Comparison of ENCODE assay signal across 20 cellular contexts in the genomic region with DNA sequence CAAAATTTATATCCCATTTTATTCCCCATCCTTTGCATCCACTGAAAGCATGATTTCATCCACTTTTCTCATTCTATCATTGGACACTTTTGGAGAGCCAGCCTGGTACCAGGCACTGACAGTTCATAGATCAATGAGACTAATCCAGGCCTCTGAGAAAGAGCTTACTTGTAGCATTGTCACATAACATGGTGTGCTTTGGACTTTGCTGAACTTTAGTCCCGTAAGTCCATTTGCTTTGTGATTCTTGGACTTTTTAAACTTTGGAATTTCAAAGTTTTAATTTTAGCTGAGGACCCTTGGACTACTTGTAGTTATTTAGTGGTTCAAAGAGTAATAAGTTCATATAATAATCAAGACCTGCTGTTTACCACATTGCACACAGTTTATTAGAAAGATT. TPM values are rescaled to one million over a fixed set of nuclear protein-coding genes. Genes with fewer than 3 reads are reported as not detected.
A peak's percentile ranks its signal among the peaks of the same experiment; 100 is the strongest.
DNase-seq lines count a peak whose midpoint lies in the region; ATAC-seq, FAIRE-seq and TF ChIP-seq lines count a peak whose summit lies in the region.
"Had no signal": no experiment of that assay in that cellular context is flagged by ENCODE, and none has a peak within 500 bp of the region (broad histone marks: within the 10 kb centered on the region; RNA-seq: fewer than 3 reads in every experiment).

No MANE protein-coding gene starts in this region.

- no peaks in the 10 kb centered on the region for H3K27me3 ChIP-seq in liver (ENCODE audit: control insufficient read depth in 4 of 4, insufficient read depth in 4 of 4, low read length in 3 of 4)
- H3K27me3 ChIP-seq: BLaER1 had no signal

- TF ChIP-seq CTCF in liver (IDR thresholded peaks at IDR 0.05; ENCODE audit: low read depth, low read length, missing input control): no peak

- H3K9me3 ChIP-seq in liver (ENCODE audit: control insufficient read depth in 4 of 4, low read length in 3 of 4): no peaks in the 10 kb centered on the region
- H3K9me3 ChIP-seq: BLaER1 had no signal

- WGBS in liver: 36% methylated on average over 1 of the region's 1 CpG

- TF ChIP-seq POLR2A in GM12891 (IDR thresholded peaks at IDR 0.05; ENCODE audit: low read depth, low read length): no peak

- peak; percentile 6 to 25 for TF ChIP-seq RAD21 in liver (IDR thresholded peaks at IDR 0.05)

- FAIRE-seq in GM12891 (lab: Jason Lieb, UNC): peak; percentile 75
- FAIRE-seq: H1 had no signal

- no peak overlapping the region for H3K4me3 ChIP-seq in liver (ENCODE audit: low read depth in 1 of 3, low read length in 3 of 3)
- H3K4me3 ChIP-seq: BLaER1 had no signal

- H3K9ac ChIP-seq in liver (ENCODE audit: low read depth in 1 of 2, low read length in 2 of 2): no peak overlapping the region

- no peak for DNase-seq in GM12891 (ENCODE audit: insufficient read length, low spot score)
- DNase-seq in substantia nigra (lab: John Stamatoyannopoulos, UW): no peak
- no peak for DNase-seq in stimulated activated CD4-positive, alpha-beta T cell treated with anti-CD3 and anti-CD28 coated beads, Interleukin-4, amount 100 ng/mL, for 4 hours
- DNase-seq: Calu3; CD4-positive, alpha-beta memory T cell; KG1; NCI-H1105 treated with DMSO at 0.1 percent for 48 hours; NCI-H1694 treated with DMSO at 0.1 percent for 48 hours; NCI-H510A treated with DMSO at 0.1 percent for 48 hours; NCI-H774; PC-3; SIG-M5 had no signal

- H3K4me1 ChIP-seq in liver (ENCODE audit: control insufficient read depth in 4 of 4, insufficient read depth in 4 of 4, low read length in 3 of 4): peaks cover 9 to 46% (median 33%) of the 10 kb centered on the region in 4 donors

- ATAC-seq in HG02840 (IDR thresholded peaks at IDR 0.05; ENCODE audit: low FRiP score, unreplicated experiment) (no peak), HG02938 (IDR thresholded peaks at IDR 0.05; ENCODE audit: unreplicated experiment) (no peak), HG03196 (IDR thresholded peaks at IDR 0.05; ENCODE audit: unreplicated experiment) (no peak)

- H3K36me3 ChIP-seq in liver (ENCODE audit: control insufficient read depth in 4 of 4, insufficient read depth in 3 of 4, low read depth in 1 of 4, low read length in 3 of 4): peaks cover 0 to 5% (median under 1%) of the 10 kb centered on the region in 4 donors

- H3K27ac ChIP-seq in cingulate gyrus (ENCODE audit: low read depth, low read length) (peak overlapping the region; percentile 96), liver (ENCODE audit: low read depth in 1 of 2, low read length in 2 of 2) (peak overlapping the region; percentile 89 to 91), substantia nigra (ENCODE audit: low read depth, low read length, poor library complexity, severe bottlenecking) (peak overlapping the region; percentile 77)
- H3K27ac ChIP-seq: RWPE1 had no signal

TF ChIP-seq in GM12891, 5 proteins besides CTCF, POLR2A, EP300 and RAD21:
- no peak for TF ChIP-seq SPI1 (IDR thresholded peaks at IDR 0.05; ENCODE audit: low read depth, low read length)
- no peak for TF ChIP-seq TAF1 (IDR thresholded peaks at IDR 0.05; ENCODE audit: low read depth, low read length)
- no peak for TF ChIP-seq POU2F2 (IDR thresholded peaks at IDR 0.05; ENCODE audit: low read depth, low read length)
- TF ChIP-seq PAX5 (IDR thresholded peaks at IDR 0.05; ENCODE audit: insufficient read depth, low read length, severe bottlenecking): no peak
- TF ChIP-seq POLR2AphosphoS5 (IDR thresholded peaks at IDR 0.05; ENCODE audit: low read depth, low read length): no peak

TF ChIP-seq in liver, 16 proteins besides CTCF, POLR2A, EP300 and RAD21:
- TF ChIP-seq, protein P1, sequence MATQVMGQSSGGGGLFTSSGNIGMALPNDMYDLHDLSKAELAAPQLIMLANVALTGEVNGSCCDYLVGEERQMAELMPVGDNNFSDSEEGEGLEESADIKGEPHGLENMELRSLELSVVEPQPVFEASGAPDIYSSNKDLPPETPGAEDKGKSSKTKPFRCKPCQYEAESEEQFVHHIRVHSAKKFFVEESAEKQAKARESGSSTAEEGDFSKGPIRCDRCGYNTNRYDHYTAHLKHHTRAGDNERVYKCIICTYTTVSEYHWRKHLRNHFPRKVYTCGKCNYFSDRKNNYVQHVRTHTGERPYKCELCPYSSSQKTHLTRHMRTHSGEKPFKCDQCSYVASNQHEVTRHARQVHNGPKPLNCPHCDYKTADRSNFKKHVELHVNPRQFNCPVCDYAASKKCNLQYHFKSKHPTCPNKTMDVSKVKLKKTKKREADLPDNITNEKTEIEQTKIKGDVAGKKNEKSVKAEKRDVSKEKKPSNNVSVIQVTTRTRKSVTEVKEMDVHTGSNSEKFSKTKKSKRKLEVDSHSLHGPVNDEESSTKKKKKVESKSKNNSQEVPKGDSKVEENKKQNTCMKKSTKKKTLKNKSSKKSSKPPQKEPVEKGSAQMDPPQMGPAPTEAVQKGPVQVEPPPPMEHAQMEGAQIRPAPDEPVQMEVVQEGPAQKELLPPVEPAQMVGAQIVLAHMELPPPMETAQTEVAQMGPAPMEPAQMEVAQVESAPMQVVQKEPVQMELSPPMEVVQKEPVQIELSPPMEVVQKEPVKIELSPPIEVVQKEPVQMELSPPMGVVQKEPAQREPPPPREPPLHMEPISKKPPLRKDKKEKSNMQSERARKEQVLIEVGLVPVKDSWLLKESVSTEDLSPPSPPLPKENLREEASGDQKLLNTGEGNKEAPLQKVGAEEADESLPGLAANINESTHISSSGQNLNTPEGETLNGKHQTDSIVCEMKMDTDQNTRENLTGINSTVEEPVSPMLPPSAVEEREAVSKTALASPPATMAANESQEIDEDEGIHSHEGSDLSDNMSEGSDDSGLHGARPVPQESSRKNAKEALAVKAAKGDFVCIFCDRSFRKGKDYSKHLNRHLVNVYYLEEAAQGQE (IDR thresholded peaks at IDR 0.05): peak; percentile 40
- TF ChIP-seq YY1 (IDR thresholded peaks at IDR 0.05) (peak; percentile 65), NR2F2 (IDR thresholded peaks at IDR 0.05) (no peak), RXRA (IDR thresholded peaks at IDR 0.05) (peak; percentile 74 to 83), GABPA (IDR thresholded peaks at IDR 0.05 in 1 of 2, conservative IDR thresholded peaks at IDR 0.05 in 1 of 2) (no peak), JUND (IDR thresholded peaks at IDR 0.05) (peak in 1 of 2 donors; percentile 55), FOXA2 (IDR thresholded peaks at IDR 0.05) (no peak), HNF4A (conservative IDR thresholded peaks at IDR 0.05) (peak; percentile 95 to 98), EGR1 (IDR thresholded peaks at IDR 0.05; ENCODE audit: low read depth in 2 of 2) (no peak), HNF4G (IDR thresholded peaks at IDR 0.05) (peak; percentile 83), SP1 (IDR thresholded peaks at IDR 0.05) (no peak), TAF1 (conservative IDR thresholded peaks at IDR 0.05) (peak; percentile 37), FOXA1 (IDR thresholded peaks at IDR 0.05) (no peak)
- TF ChIP-seq, protein P2, sequence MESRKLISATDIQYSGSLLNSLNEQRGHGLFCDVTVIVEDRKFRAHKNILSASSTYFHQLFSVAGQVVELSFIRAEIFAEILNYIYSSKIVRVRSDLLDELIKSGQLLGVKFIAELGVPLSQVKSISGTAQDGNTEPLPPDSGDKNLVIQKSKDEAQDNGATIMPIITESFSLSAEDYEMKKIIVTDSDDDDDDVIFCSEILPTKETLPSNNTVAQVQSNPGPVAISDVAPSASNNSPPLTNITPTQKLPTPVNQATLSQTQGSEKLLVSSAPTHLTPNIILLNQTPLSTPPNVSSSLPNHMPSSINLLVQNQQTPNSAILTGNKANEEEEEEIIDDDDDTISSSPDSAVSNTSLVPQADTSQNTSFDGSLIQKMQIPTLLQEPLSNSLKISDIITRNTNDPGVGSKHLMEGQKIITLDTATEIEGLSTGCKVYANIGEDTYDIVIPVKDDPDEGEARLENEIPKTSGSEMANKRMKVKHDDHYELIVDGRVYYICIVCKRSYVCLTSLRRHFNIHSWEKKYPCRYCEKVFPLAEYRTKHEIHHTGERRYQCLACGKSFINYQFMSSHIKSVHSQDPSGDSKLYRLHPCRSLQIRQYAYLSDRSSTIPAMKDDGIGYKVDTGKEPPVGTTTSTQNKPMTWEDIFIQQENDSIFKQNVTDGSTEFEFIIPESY (IDR thresholded peaks at IDR 0.05): peak; percentile 19
- TF ChIP-seq, protein P3, sequence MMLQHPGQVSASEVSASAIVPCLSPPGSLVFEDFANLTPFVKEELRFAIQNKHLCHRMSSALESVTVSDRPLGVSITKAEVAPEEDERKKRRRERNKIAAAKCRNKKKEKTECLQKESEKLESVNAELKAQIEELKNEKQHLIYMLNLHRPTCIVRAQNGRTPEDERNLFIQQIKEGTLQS (IDR thresholded peaks at IDR 0.05): no peak
- TF ChIP-seq, protein P4, sequence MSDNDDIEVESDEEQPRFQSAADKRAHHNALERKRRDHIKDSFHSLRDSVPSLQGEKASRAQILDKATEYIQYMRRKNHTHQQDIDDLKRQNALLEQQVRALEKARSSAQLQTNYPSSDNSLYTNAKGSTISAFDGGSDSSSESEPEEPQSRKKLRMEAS (IDR thresholded peaks at IDR 0.05): peak; percentile 46

RNA-seq across cellular contexts. Expression of a gene that starts 11.5 kb away (rescaled TPM):
- 14.0 TPM for polyA plus RNA-seq in GM12891 (2012; ENCODE audit: low read depth, missing spikeins)
- total RNA-seq in liver: 1 to 10 TPM; 7.1 to 9.7 TPM
- polyA plus RNA-seq in liver: 1 to 10 TPM; 9.4 to 9.7 TPM

RNA-seq across cellular contexts. Expression of a gene that starts 11.7 kb away (rescaled TPM):
- 3,872 TPM for polyA plus RNA-seq in GM12891 (2012; ENCODE audit: low read depth, missing spikeins)
- total RNA-seq in liver: 1,000 to 10,000 TPM in 1 of 2 donors, 100 to 1,000 TPM in 1; 732 to 1,176 TPM
- polyA plus RNA-seq in liver: 100 to 1,000 TPM; 427 to 499 TPM

RNA-seq across cellular contexts. Expression of a gene that starts 56.8 kb away (rescaled TPM):
- polyA plus RNA-seq in GM12891 (2012; ENCODE audit: low read depth, missing spikeins): 18.7 TPM
- total RNA-seq in liver: 100 to 1,000 TPM in 1 of 2 donors, 10 to 100 TPM in 1; 33.1 to 241 TPM
- 100 to 1,000 TPM in 1 of 2 donors, 10 to 100 TPM in 1; 40.5 to 127 TPM for polyA plus RNA-seq in liver
